ENCODE assay signal across 25 cellular contexts in genomic region chr7:50565977-50566376, GRCh38. TPM values are rescaled to one million over a fixed set of nuclear protein-coding genes. Genes with fewer than 3 reads are reported as not detected.
DNase-seq lines count a peak whose midpoint lies in the region; ATAC-seq, FAIRE-seq and TF ChIP-seq lines count a peak whose summit lies in the region.
"Had no signal": no experiment of that assay in that cellular context is flagged by ENCODE, and none has a peak within 500 bp of the region (broad histone marks: within the 10 kb centered on the region; RNA-seq: fewer than 3 reads in every experiment).

No MANE protein-coding gene starts in this region.

- H3K4me1 ChIP-seq in astrocyte (ENCODE audit: insufficient read depth, low read length) = no peaks in the 10 kb centered on the region
- H3K4me1 ChIP-seq in small intestine (ENCODE audit: control insufficient read depth in 2 of 2, insufficient read depth in 1 of 2, low read depth in 1 of 2, low read length in 1 of 2) = peaks cover 0 to 5% of the 10 kb centered on the region in 2 donors
- H3K4me1 ChIP-seq in CD8-positive, alpha-beta memory T cell (ENCODE audit: insufficient read depth, low read length) = no peaks in the 10 kb centered on the region
- H3K4me1 ChIP-seq: BLaER1, SJSA1 had no signal

- peaks cover 45% of the 10 kb centered on the region for H3K27me3 Mint-ChIP-seq in astrocyte (ENCODE audit: low read depth, unreplicated experiment)
- H3K27me3 Mint-ChIP-seq in CD8-positive, alpha-beta memory T cell = peaks cover 4 to 17% of the 10 kb centered on the region in 2 donors

- peak; percentile 61 for ATAC-seq in left colon
- ATAC-seq in GM21786 (IDR thresholded peaks at IDR 0.05; ENCODE audit: unreplicated experiment) = no peak
- ATAC-seq: HCT116, Right ventricle myocardium inferior had no signal

- H3K27me3 ChIP-seq in astrocyte (ENCODE audit: insufficient read depth, low read length) (peaks cover 5% of the 10 kb centered on the region), small intestine (ENCODE audit: control insufficient read depth in 2 of 2, insufficient read depth in 2 of 2, low read length in 2 of 2) (no peaks in the 10 kb centered on the region)
- H3K27me3 ChIP-seq in CD8-positive, alpha-beta memory T cell (ENCODE audit: insufficient read depth, low read length, poor library complexity, severe bottlenecking) = no peaks in the 10 kb centered on the region
- H3K27me3 ChIP-seq: BLaER1, SJSA1 had no signal

- intact Hi-C loops in left colon (cut with DNase I, micrococcal nuclease) = no loop called here

- H3K27ac ChIP-seq in 22Rv1 (peak overlapping the region; percentile 48), astrocyte (ENCODE audit: low read depth, low read length) (no peak overlapping the region), small intestine (ENCODE audit: low read depth in 1 of 2, low read length in 1 of 2) (peak overlapping the region; percentile 52 to 60)
- H3K27ac ChIP-seq in CD8-positive, alpha-beta memory T cell (ENCODE audit: low read depth, low read length) = no peak overlapping the region
- H3K27ac ChIP-seq: BLaER1, SJSA1 had no signal

- POLR2A ChIA-PET in CD8-positive, alpha-beta memory T cell (lab: Charles Lee) = no interaction called here

- DNase-seq in astrocyte (ENCODE audit: low read depth) (no peak), left colon (peak in 1 of 2 donors; percentile 56), small intestine (peak; percentile 39)
- no peak for DNase-seq in activated CD4-positive, alpha-beta T cell treated with anti-CD3 and anti-CD28 coated beads, Interleukin-2, amount 50 U/mL, for 48 hours
- DNase-seq in CD8-positive, alpha-beta memory T cell = no peak
- DNase-seq: CD4-positive, alpha-beta T cell; DMS153; GDM1; NCI-H1105; NCI-H146; NCI-H2029 treated with DMSO at 0.1 percent for 48 hours; NCI-H2171 treated with DMSO at 0.1 percent for 48 hours; NCI-H524 treated with DMSO at 0.1 percent for 48 hours; NCI-H82; OCI-M1 had no signal

- 48 to 54% (median 54%) methylated on average over 5 of the region's 5 CpGs for WGBS in small intestine, 3 donors

- no peak overlapping the region for H2AFZ ChIP-seq in astrocyte (ENCODE audit: low read depth, low read length)

- peak overlapping the region; percentile 23 for H3K27ac Mint-ChIP-seq in astrocyte (ENCODE audit: unreplicated experiment)
- H3K27ac Mint-ChIP-seq in CD8-positive, alpha-beta memory T cell = no peak overlapping the region
- H3K27ac Mint-ChIP-seq: CD4-positive, alpha-beta T cell had no signal

- no peaks in the 10 kb centered on the region for H3K79me2 ChIP-seq in astrocyte (ENCODE audit: insufficient read depth, low read length)

- H3K36me3 ChIP-seq in astrocyte (ENCODE audit: insufficient read depth, low read length) (no peaks in the 10 kb centered on the region), small intestine (ENCODE audit: control insufficient read depth in 2 of 2, insufficient read depth in 2 of 2, low read length in 2 of 2) (no peaks in the 10 kb centered on the region)
- H3K36me3 ChIP-seq in CD8-positive, alpha-beta memory T cell (ENCODE audit: insufficient read depth, low read length) = no peaks in the 10 kb centered on the region
- H3K36me3 ChIP-seq: BLaER1, SJSA1 had no signal

- no peak overlapping the region for H3K9ac ChIP-seq in astrocyte (ENCODE audit: low read length)
- H3K9ac ChIP-seq: BLaER1 had no signal

- H3K9me3 Mint-ChIP-seq in astrocyte (ENCODE audit: unreplicated experiment) = peaks cover 4% of the 10 kb centered on the region
- peaks cover 0 to 6% (median 4%) of the 10 kb centered on the region in 5 donors for H3K9me3 Mint-ChIP-seq in CD8-positive, alpha-beta memory T cell
- H3K9me3 Mint-ChIP-seq: CD4-positive, alpha-beta T cell had no signal

- no peak overlapping the region for H3K4me3 Mint-ChIP-seq in astrocyte (ENCODE audit: unreplicated experiment)
- no peak overlapping the region for H3K4me3 Mint-ChIP-seq in CD8-positive, alpha-beta memory T cell
- H3K4me3 Mint-ChIP-seq: CD4-positive, alpha-beta T cell; IgD-negative memory B cell had no signal

- TF ChIP-seq CTCF in 22Rv1 (IDR thresholded peaks at IDR 0.05) (no peak), astrocyte (IDR thresholded peaks at IDR 0.05; ENCODE audit: insufficient read depth, low read depth, low read length) (no peak)

- H3K4me3 ChIP-seq in astrocyte (ENCODE audit: insufficient read depth, low read depth, low read length) = no peak overlapping the region
- H3K4me3 ChIP-seq in small intestine (ENCODE audit: low read depth in 1 of 2, low read length in 2 of 2) = peak overlapping the region in 1 of 2 donors; percentile 32
- no peak overlapping the region for H3K4me3 ChIP-seq in CD8-positive, alpha-beta memory T cell (ENCODE audit: low read length)
- H3K4me3 ChIP-seq: BLaER1, SJSA1 had no signal

- no peak overlapping the region for H3K4me2 ChIP-seq in astrocyte (ENCODE audit: low read length)
- H3K4me2 ChIP-seq: BLaER1 had no signal

- FAIRE-seq in astrocyte (lab: Jason Lieb, UNC) (no peak), small intestine (lab: Jason Lieb, UNC) (no peak)
- FAIRE-seq: GM18507, H1 had no signal

- H3K4me1 Mint-ChIP-seq in astrocyte (ENCODE audit: low read depth, unreplicated experiment) = no peaks in the 10 kb centered on the region
- no peaks in the 10 kb centered on the region for H3K4me1 Mint-ChIP-seq in CD8-positive, alpha-beta memory T cell
- H3K4me1 Mint-ChIP-seq: IgD-negative memory B cell had no signal

- no peaks in the 10 kb centered on the region for H4K20me1 ChIP-seq in astrocyte (ENCODE audit: insufficient read depth, low read length)
- H4K20me1 ChIP-seq: BLaER1 had no signal

- CTCF ChIA-PET in CD8-positive, alpha-beta memory T cell (lab: Charles Lee) = no interaction called here

- H3K36me3 Mint-ChIP-seq in astrocyte (ENCODE audit: low read depth, unreplicated experiment) = peaks cover 2% of the 10 kb centered on the region
- H3K36me3 Mint-ChIP-seq in CD8-positive, alpha-beta memory T cell = no peaks in the 10 kb centered on the region
- H3K36me3 Mint-ChIP-seq: IgD-negative memory B cell had no signal

- H3K9me3 ChIP-seq in astrocyte (ENCODE audit: insufficient read depth, low read depth, low read length) (no peaks in the 10 kb centered on the region), small intestine (ENCODE audit: control insufficient read depth, low read depth) (no peaks in the 10 kb centered on the region)
- H3K9me3 ChIP-seq in CD8-positive, alpha-beta memory T cell (ENCODE audit: low read length) = no peaks in the 10 kb centered on the region
- H3K9me3 ChIP-seq: BLaER1, SJSA1 had no signal

RNA-seq across cellular contexts. Expression of gene DDC, which starts 0.8 kb away (rescaled TPM):
- total RNA-seq in astrocyte (not detected in 2 replicates), left colon (10 to 100 TPM; 69.3 to 74.7 TPM)
- 100 to 1,000 TPM; 127 to 689 (median 418) TPM for polyA plus RNA-seq in small intestine
- total RNA-seq in CD8-positive, alpha-beta memory T cell = not detected
- not detected for polyA plus RNA-seq in CD8-positive, alpha-beta memory T cell
- total RNA-seq: A673; CD4-positive, alpha-beta T cell; H1; Right ventricle myocardium inferior; SJSA1 had no signal
- polyA plus RNA-seq: IgD-negative memory B cell had no signal

Comparison
In these comparisons a context has a peak if more than half of its experiments do, and no peak if none do; other contexts are left out.
1. H3K27ac ChIP-seq: peak in 22Rv1 (single experiment) and small intestine (2 of 2); none in astrocyte (single experiment) and CD8-positive, alpha-beta memory T cell (single experiment).
2. RNA of gene DDC, which starts 0.8 kb away (total RNA-seq): 69.3 to 74.7 TPM in left colon; not detected in CD8-positive, alpha-beta memory T cell and not detected in astrocyte; every median in the first group is over 10 times any median in the second.